Comparison of ENCODE assay signal across 8 cellular contexts in the genomic region with DNA sequence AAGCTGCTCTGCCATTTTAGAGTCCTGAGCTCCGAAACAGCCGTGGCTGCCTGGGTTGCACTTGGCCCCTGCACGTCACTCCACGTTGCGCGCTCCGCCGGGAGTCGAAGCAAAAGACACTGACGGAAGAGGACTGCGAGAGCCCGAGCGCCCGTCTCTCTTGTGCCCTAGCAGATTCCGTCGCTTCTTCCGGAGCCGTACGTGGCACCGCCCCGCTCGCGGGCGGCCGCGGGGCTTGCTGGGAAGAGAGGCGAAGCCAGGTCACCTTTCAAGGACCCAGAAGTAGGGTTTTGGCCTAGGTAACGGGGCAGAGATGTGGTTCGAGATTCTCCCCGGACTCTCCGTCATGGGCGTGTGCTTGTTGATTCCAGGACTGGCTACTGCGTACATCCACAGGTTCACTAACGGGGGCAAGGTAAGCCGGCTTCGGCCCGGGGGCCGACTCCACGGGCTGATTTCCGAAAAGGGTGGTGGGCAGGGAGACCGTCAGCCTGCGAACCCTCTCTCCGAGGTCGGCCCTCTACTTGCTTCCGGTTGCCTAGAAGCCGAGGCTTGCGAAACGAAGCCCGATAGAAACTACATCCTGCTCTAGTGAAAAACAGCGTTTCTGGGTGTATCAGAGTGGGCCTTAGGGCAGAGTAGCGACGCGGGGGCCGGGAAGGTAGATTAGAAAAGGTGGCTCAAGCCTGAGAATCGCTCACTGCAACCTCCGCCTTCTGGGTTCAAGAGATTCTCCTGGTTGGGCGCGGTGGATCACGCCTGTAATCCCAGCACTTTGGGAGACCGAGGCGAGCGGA. TPM values are rescaled to one million over a fixed set of nuclear protein-coding genes. Genes with fewer than 3 reads are reported as not detected.
DNase-seq lines count a peak whose midpoint lies in the region; TF ChIP-seq lines count a peak whose summit lies in the region.

Gene NDUFA1 (plus strand): TSS at position 234 of the 797 bp plus-strand sequence. CDS start 80 bp downstream, at position 314.
Gene RNF113A (minus strand): TSS at position 135 of the 797 bp plus-strand sequence. CDS start 120 bp downstream, at position 15.

- peak; percentile 89 for DNase-seq in G401 (ENCODE audit: low spot score)
- peak; percentile 81 for DNase-seq in H9
- peak; percentile 85 for DNase-seq in MG63
- DNase-seq in SIG-M5 treated with dmso at 0.1 percent for 504 hours (lab: John Stamatoyannopoulos, UW; ENCODE audit: unreplicated experiment): peak; percentile 94
- DNase-seq in activated gamma-delta T cell treated with Interleukin-2 at 50 U/mL for 16 hours: peak; percentile 76
- peak; percentile 88 for DNase-seq in fibroblast of villous mesenchyme (ENCODE audit: low read depth)
- DNase-seq in neural progenitor cell (ENCODE audit: low spot score): peak; percentile 84
- peak; percentile 67 for DNase-seq in stromal cell of bone marrow (ENCODE audit: low read depth)

- no peak within 1 kb of the TSS for H2AK5ac ChIP-seq in H9 (ENCODE audit: insufficient read length, low read length)

- H3K27ac ChIP-seq in H9 (ENCODE audit: insufficient read length, low read depth, low read length) (peak within 1 kb of the TSS; percentile 48), neural progenitor cell (peak within 1 kb of the TSS; percentile 62)

- H3K79me2 ChIP-seq in H9 (ENCODE audit: insufficient read depth, low read length) (no peaks in the 10 kb centered on the region; the same call in 1 of the 2 replicates), neural progenitor cell (ENCODE audit: low read depth) (peaks cover 24% of the 10 kb centered on the region)

- H3T11ph ChIP-seq in H9 (ENCODE audit: low read length): no peak within 1 kb of the TSS

- in situ Hi-C loops in G401 (cut with HindIII; ENCODE audit: low sequenced_read_pairs): no loop called here

- H3K14ac ChIP-seq in H9 (ENCODE audit: insufficient read depth, low read length): peak within 1 kb of the TSS; percentile 58; the same call in 1 of the 2 replicates

- H3K4ac ChIP-seq in H9 (ENCODE audit: low read depth, low read length): no peak within 1 kb of the TSS

- no CpG with 5 or more reads among the region's 62 CpGs for WGBS in H9 (ENCODE audit: extremely low coverage, insufficient read length, low lambda C conversion rate)

- H3K36me3 Mint-ChIP-seq in H9 (ENCODE audit: insufficient read depth in 1 of 3, low read depth in 3 of 3) (peaks cover 7 to 18% (median 8%) of the 10 kb centered on the region in 3 experiments; a peak in 6 of 7 replicates), neural progenitor cell (peaks cover 2% of the 10 kb centered on the region)

- H3K27ac Mint-ChIP-seq in H9 (peak within 1 kb of the TSS; percentile 95 to 98 (median 96)), neural progenitor cell (peak within 1 kb of the TSS; percentile 76)

- no peak within 1 kb of the TSS for H3K23ac ChIP-seq in H9 (ENCODE audit: insufficient read length, low read depth, low read length)

- peaks cover 1% of the 10 kb centered on the region for H3K9me3 ChIP-seq in H9 (ENCODE audit: control insufficient read depth, low read depth, low read length)
- H3K9me3 ChIP-seq in MG63: no peaks in the 10 kb centered on the region
- H3K9me3 ChIP-seq in neural progenitor cell (ENCODE audit: low read depth): no peaks in the 10 kb centered on the region

- H3K27me3 Mint-ChIP-seq in H9 (ENCODE audit: low read depth) (no peaks in the 10 kb centered on the region), neural progenitor cell (ENCODE audit: insufficient read depth, low read depth) (no peaks in the 10 kb centered on the region)

- H2BK15ac ChIP-seq in H9 (ENCODE audit: low read depth, low read length): no peak within 1 kb of the TSS

- TF ChIP-seq CTCF in H9 (conservative IDR thresholded peaks at IDR 0.05): no peak
- TF ChIP-seq CTCF in fibroblast of villous mesenchyme (IDR thresholded peaks at IDR 0.05; ENCODE audit: insufficient read depth, low read depth, low read length): no peak
- no peak for TF ChIP-seq CTCF in neural progenitor cell (IDR thresholded peaks at IDR 0.05)

- peaks cover 17% of the 10 kb centered on the region for H3F3A ChIP-seq in neural progenitor cell (ENCODE audit: low read depth)

- H3K27me3 ChIP-seq in H9 (ENCODE audit: insufficient read depth, low read length) (no peaks in the 10 kb centered on the region), MG63 (no peaks in the 10 kb centered on the region), neural progenitor cell (no peaks in the 10 kb centered on the region)

- H2BK5ac ChIP-seq in H9 (ENCODE audit: insufficient read length, low read length): no peak within 1 kb of the TSS

- H3K79me1 ChIP-seq in H9 (ENCODE audit: insufficient read depth, low read depth, low read length, poor library complexity, severe bottlenecking): no peaks in the 10 kb centered on the region

- peak within 1 kb of the TSS; percentile 72 for H3K18ac ChIP-seq in H9 (ENCODE audit: insufficient read length, low read depth, low read length)

- no peak within 1 kb of the TSS for H4K8ac ChIP-seq in H9 (replicated peaks; ENCODE audit: insufficient read length, low read depth, low read length)

- H3K4me3 Mint-ChIP-seq in H9 (peak within 1 kb of the TSS; percentile 88 to 95), neural progenitor cell (peak within 1 kb of the TSS; percentile 96)

- no peaks in the 10 kb centered on the region for H3K4me1 ChIP-seq in H9 (ENCODE audit: insufficient read depth, low read length)
- no peaks in the 10 kb centered on the region for H3K4me1 ChIP-seq in neural progenitor cell

- no peak within 1 kb of the TSS for H3K56ac ChIP-seq in H9 (ENCODE audit: insufficient read length, low read depth, low read length)

- H2BK120ac ChIP-seq in H9 (ENCODE audit: low read depth, low read length, poor library complexity, severe bottlenecking): no peak within 1 kb of the TSS

- H3K4me2 ChIP-seq in H9 (ENCODE audit: insufficient read depth, insufficient read length, low read length) (peak within 1 kb of the TSS; percentile 90), neural progenitor cell (peak within 1 kb of the TSS; percentile 77)

- no peak within 1 kb of the TSS for H2AFZ ChIP-seq in H9 (ENCODE audit: low read length)
- peak within 1 kb of the TSS; percentile 59 for H2AFZ ChIP-seq in neural progenitor cell (replicated peaks)

- H3K36me3 ChIP-seq in MG63 (peaks cover 3% of the 10 kb centered on the region; the same call in 1 of the 2 replicates), neural progenitor cell (no peaks in the 10 kb centered on the region)

- H3K9ac ChIP-seq in H9 (ENCODE audit: extremely low read depth, insufficient read length, low read length) (peak within 1 kb of the TSS; percentile 74), neural progenitor cell (peak within 1 kb of the TSS; percentile 50)

- H4K5ac ChIP-seq in H9 (ENCODE audit: insufficient read length, low read depth, low read length): no peak within 1 kb of the TSS

- peak within 1 kb of the TSS; percentile 80 for H3K4me3 ChIP-seq in MG63
- peak within 1 kb of the TSS; percentile 81 for H3K4me3 ChIP-seq in fibroblast of villous mesenchyme (ENCODE audit: low read depth, low read length)
- H3K4me3 ChIP-seq in neural progenitor cell: peak within 1 kb of the TSS; percentile 76

- peaks cover 0 to 3% of the 10 kb centered on the region in 2 experiments; a peak in 2 of 4 replicates for H3K4me1 Mint-ChIP-seq in H9
- peaks cover 10% of the 10 kb centered on the region for H3K4me1 Mint-ChIP-seq in neural progenitor cell

- H2BK12ac ChIP-seq in H9 (ENCODE audit: insufficient read length, low read depth, low read length): no peak within 1 kb of the TSS

- no peak within 1 kb of the TSS for H4K91ac ChIP-seq in H9 (ENCODE audit: insufficient read length, low read depth, low read length)

- H4K20me1 ChIP-seq in H9 (ENCODE audit: control insufficient read depth, insufficient read depth, insufficient read length) (no peaks in the 10 kb centered on the region), neural progenitor cell (ENCODE audit: low read depth) (no peaks in the 10 kb centered on the region)

- no peak within 1 kb of the TSS for H2BK20ac ChIP-seq in H9 (ENCODE audit: low read depth, low read length, poor library complexity, severe bottlenecking)

- peaks cover 13% of the 10 kb centered on the region for H3K23me2 ChIP-seq in H9 (ENCODE audit: insufficient read length, low read depth, low read length, poor library complexity, severe bottlenecking)

- H3K9me3 Mint-ChIP-seq in H9: peaks cover 58 to 61% of the 10 kb centered on the region in 2 experiments
- H3K9me3 Mint-ChIP-seq in neural progenitor cell: peaks cover 10% of the 10 kb centered on the region

RNA-seq across cellular contexts. Expression of gene NDUFA1, which starts in this region (rescaled TPM):
- total RNA-seq in G401 (2014; rRNA removed; shearing (Covaris generic)): 55.4 and 122 TPM in 2 replicates
- total RNA-seq in H9 (2021) (69.4 and 70.8 TPM in 2 replicates), fibroblast of villous mesenchyme (67.8 and 68.6 TPM in 2 replicates), neural progenitor cell (ENCODE audit: low replicate concordance) (44.1 and 57.9 TPM in 2 replicates)
- total RNA-seq in MG63 (2014; rRNA removed; shearing (Covaris generic); ENCODE audit: low replicate concordance): 108 and 198 TPM in 2 replicates

RNA-seq across cellular contexts. Expression of gene RNF113A, which starts in this region (rescaled TPM):
- total RNA-seq in G401 (2014; rRNA removed; shearing (Covaris generic)): 6.2 and 7.5 TPM in 2 replicates
- total RNA-seq in H9 (2021) (11.4 and 13.7 TPM in 2 replicates), fibroblast of villous mesenchyme (9.1 and 12.9 TPM in 2 replicates), neural progenitor cell (ENCODE audit: low replicate concordance) (10.9 and 11.3 TPM in 2 replicates)
- total RNA-seq in MG63 (2014; rRNA removed; shearing (Covaris generic); ENCODE audit: low replicate concordance): 10.1 and 10.4 TPM in 2 replicates

Comparison
In these comparisons a context has a peak if more than half of its experiments do, and no peak if none do; other contexts are left out.
1. Peak in every context shown above with its lines: DNase-seq, H3K4me3 ChIP-seq and H3K27ac ChIP-seq.